ENCODE assay signal across 11 cellular contexts in the genomic region with DNA sequence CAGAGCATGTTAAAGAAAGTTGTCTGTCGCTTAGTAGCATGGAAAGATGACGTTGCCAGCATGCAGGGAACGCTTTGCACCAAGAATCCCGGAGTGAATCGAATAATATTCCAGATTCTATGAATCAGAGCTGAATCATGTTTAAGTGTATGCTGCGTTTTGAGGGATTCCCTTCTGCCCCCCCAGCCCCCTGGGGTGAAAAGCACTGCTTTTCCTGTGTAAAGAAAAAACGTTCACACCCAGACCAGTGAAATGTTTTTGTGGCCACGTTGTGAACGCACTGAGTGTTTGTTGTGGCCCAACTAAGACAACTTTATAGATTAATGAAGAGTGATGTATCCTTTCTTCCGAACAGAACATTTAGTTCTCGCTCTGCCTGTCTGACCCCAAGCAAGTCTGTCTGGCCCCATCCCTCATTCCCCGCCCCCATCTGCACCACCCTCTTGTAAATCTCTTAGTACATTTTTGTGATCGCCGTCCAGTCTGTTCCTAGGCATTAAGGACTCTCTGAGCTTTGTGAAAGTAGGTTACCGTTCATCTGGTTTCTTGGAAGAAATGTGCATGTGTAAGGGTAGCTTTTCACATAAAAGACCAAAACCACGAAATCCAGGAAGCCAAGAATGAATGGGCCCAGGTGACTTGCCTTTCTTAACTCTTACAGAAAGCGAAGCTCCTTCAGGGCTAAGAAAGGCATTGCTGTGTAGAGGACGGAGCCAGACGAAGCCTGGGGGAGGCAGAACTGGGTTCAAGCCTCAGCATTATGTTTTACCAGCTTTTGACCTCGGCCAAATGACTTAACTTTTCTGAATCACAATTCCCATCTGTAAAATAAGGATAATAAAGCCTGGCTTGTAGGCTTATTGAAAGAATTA.
A peak's percentile ranks its signal among the peaks of the same experiment; 100 is the strongest.
DNase-seq lines count a peak whose midpoint lies in the region; ATAC-seq and TF ChIP-seq lines count a peak whose summit lies in the region.
"Had no signal": no experiment of that assay in that cellular context is flagged by ENCODE, and none has a peak within 500 bp of the region (broad histone marks: within the 10 kb centered on the region; RNA-seq: fewer than 3 reads in every experiment).

No MANE protein-coding gene starts in this region.

- no peaks in the 10 kb centered on the region for H3K27me3 ChIP-seq in BJ (ENCODE audit: control insufficient read depth, insufficient read depth, low read length)
- H3K27me3 ChIP-seq in osteoblast (ENCODE audit: insufficient read depth, low read length), result no peaks in the 10 kb centered on the region

- H3K9me3 ChIP-seq in osteoblast (ENCODE audit: low read depth, low read length), result no peaks in the 10 kb centered on the region

- H3K4me2 ChIP-seq in osteoblast (ENCODE audit: insufficient read depth, low read length), result peak overlapping the region; percentile 26

- no peak overlapping the region for H2AFZ ChIP-seq in osteoblast (ENCODE audit: low read length)

- CTCF ChIA-PET in BJ (lab: Yijun Ruan, JAX), result interaction anchor here (1.0 to 1.5 kb wide), 7 partner anchors 15 to 136 kb away, joined by 3 to 5 read pairs (median 4); no protein-coding TSS in a partner anchor

- H3K36me3 ChIP-seq in BJ (ENCODE audit: control insufficient read depth, insufficient read depth, low read length), result no peaks in the 10 kb centered on the region
- H3K36me3 ChIP-seq in osteoblast (ENCODE audit: insufficient read depth, low read length), result no peaks in the 10 kb centered on the region

- no peak for TF ChIP-seq CTCF in BJ (IDR thresholded peaks at IDR 0.05; ENCODE audit: insufficient read depth, low read depth, low read length)
- no peak for TF ChIP-seq CTCF in osteoblast (IDR thresholded peaks at IDR 0.05; ENCODE audit: extremely low read depth, low read depth, low read length)

- peak; percentile 31 for DNase-seq in BJ (ENCODE audit: low read depth)
- peak; percentile 21 for DNase-seq in NCI-H226
- peak; percentile 17 for DNase-seq in central memory CD4-positive, alpha-beta T cell
- peak; percentile 61 for DNase-seq in osteoblast (ENCODE audit: insufficient read length, low spot score, missing footprints)
- DNase-seq in stimulated activated naive CD4-positive, alpha-beta T cell (lab: John Stamatoyannopoulos, UW), result no peak
- DNase-seq in NCI-H187 (lab: John Stamatoyannopoulos, UW), result no peak
- no peak for DNase-seq in effector CD4-positive, alpha-beta T cell
- DNase-seq: GOT3; MV-4-11; stimulated activated naive CD4-positive, alpha-beta T cell treated with Interleukin-2 at 50 U/mL for 16 hours had no signal

- POLR2A ChIA-PET in BJ (lab: Charles Lee), result interaction anchor here (0.6 kb wide), 1 partner anchor 103 kb away, joined by 3 read pairs; the partner anchor contains the start of gene SAMD4A

- no peak overlapping the region for H3K27ac ChIP-seq in osteoblast (ENCODE audit: low read depth, low read length)

- H3K4me3 ChIP-seq in BJ (ENCODE audit: low read depth, low read length) (no peak overlapping the region), osteoblast (ENCODE audit: insufficient read depth, low read length) (no peak overlapping the region)

- H4K20me1 ChIP-seq in osteoblast (ENCODE audit: insufficient read depth, low read length), result peaks cover 22% of the 10 kb centered on the region

- ATAC-seq in HG02884 (IDR thresholded peaks at IDR 0.05; ENCODE audit: unreplicated experiment), result no peak

- peaks cover 23% of the 10 kb centered on the region for H3K4me1 ChIP-seq in osteoblast (ENCODE audit: insufficient read depth, low read length)

- H3K79me2 ChIP-seq in osteoblast (ENCODE audit: insufficient read depth, low read length), result peaks cover 29% of the 10 kb centered on the region

Comparison
In these comparisons a context has a peak if more than half of its experiments do, and no peak if none do; other contexts are left out.
1. DNase-seq: peak in BJ (single experiment), NCI-H226 (single experiment), central memory CD4-positive, alpha-beta T cell (single experiment) and osteoblast (single experiment); none in stimulated activated naive CD4-positive, alpha-beta T cell (0 of 6), NCI-H187 (0 of 2) and effector CD4-positive, alpha-beta T cell (single experiment).